ENCODE assay signal across 10 cellular contexts in genomic region chr5:54370982-54371381, GRCh38.
"Had no signal": no experiment of that assay in that cellular context is flagged by ENCODE, and none has a peak within 500 bp of the region (broad histone marks: within the 10 kb centered on the region; RNA-seq: fewer than 3 reads in every experiment).

No MANE protein-coding gene starts in this region.

- FAIRE-seq: HTR-8/SVneo had no signal

- H2AFZ ChIP-seq: GM23248 had no signal

- H3K4me3 ChIP-seq: GM23248, HAP-1 had no signal

- H3K9me3 ChIP-seq: HAP-1 had no signal

- H3K9ac ChIP-seq: GM23248 had no signal

- DNase-seq: GM23248, GOT3, H7, HFFc6, IMR-90, KBM-7 had no signal

- H3K36me3 ChIP-seq: HAP-1 had no signal

- H3K27ac ChIP-seq: GM23248, HL-60 had no signal

- ATAC-seq: HCT116 had no signal
